8 cellular contexts compared by ENCODE assay signal in genomic region chr15:99733268-99734039, GRCh38. TPM values are rescaled to one million over a fixed set of nuclear protein-coding genes. Genes with fewer than 3 reads are reported as not detected.
DNase-seq lines count a peak whose midpoint lies in the region; ATAC-seq, FAIRE-seq and TF ChIP-seq lines count a peak whose summit lies in the region.

LYSMD4 (minus strand) TSS chr15:99733437; CDS start chr15:99731999, 1,438 bp downstream.

- H3K27me3 ChIP-seq in SJSA1 (replicated peaks), result no peaks in the 10 kb centered on the region
- peaks cover 17% of the 10 kb centered on the region for H3K27me3 ChIP-seq in neutrophil
- H3K27me3 ChIP-seq in subcutaneous abdominal adipose tissue (ENCODE audit: control insufficient read depth in 5 of 5, insufficient read depth in 4 of 5, low read length in 5 of 5), result no peaks in the 10 kb centered on the region

- H3K27ac ChIP-seq in SJSA1, result peak within 1 kb of the TSS; percentile 46
- H3K27ac ChIP-seq in neutrophil, result peak within 1 kb of the TSS; percentile 47
- peak within 1 kb of the TSS; percentile 86 for H3K27ac ChIP-seq in subcutaneous abdominal adipose tissue (ENCODE audit: low read depth, low read length)

- H3K9me3 ChIP-seq in SJSA1 (replicated peaks), result no peaks in the 10 kb centered on the region; the same call in 1 of the 2 replicates
- no peaks in the 10 kb centered on the region for H3K9me3 ChIP-seq in neutrophil
- peaks cover 0 to 5% (median 0%) of the 10 kb centered on the region in 5 donors for H3K9me3 ChIP-seq in subcutaneous abdominal adipose tissue (ENCODE audit: control insufficient read depth in 5 of 5, low read length in 5 of 5)

- H3K4me1 ChIP-seq in SJSA1 (replicated peaks), result peaks cover 7% of the 10 kb centered on the region
- peaks cover 21 to 22% of the 10 kb centered on the region in 2 experiments for H3K4me1 ChIP-seq in neutrophil (ENCODE audit: control insufficient read depth in 1 of 2, insufficient read depth in 1 of 2, low read depth in 1 of 2, low read length in 1 of 2)
- peaks cover 0 to 42% (median 34%) of the 10 kb centered on the region in 5 donors for H3K4me1 ChIP-seq in subcutaneous abdominal adipose tissue (ENCODE audit: control insufficient read depth in 5 of 5, insufficient read depth in 5 of 5, low read length in 5 of 5)

- H3K4me3 ChIP-seq in GM08714 (ENCODE audit: low read length) (peak within 1 kb of the TSS; percentile 92), SJSA1 (peak within 1 kb of the TSS; percentile 97), neutrophil (ENCODE audit: low read depth in 1 of 2, low read length in 1 of 2) (peak within 1 kb of the TSS; percentile 85 to 94), subcutaneous abdominal adipose tissue (ENCODE audit: low read depth in 1 of 5, low read length in 5 of 5) (peak within 1 kb of the TSS; percentile 79 to 87 (median 81))

- H3K36me3 ChIP-seq in SJSA1 (peaks cover 27% of the 10 kb centered on the region), neutrophil (no peaks in the 10 kb centered on the region), subcutaneous abdominal adipose tissue (ENCODE audit: control insufficient read depth in 5 of 5, insufficient read depth in 5 of 5, low read length in 5 of 5) (peaks cover 0 to 11% (median 10%) of the 10 kb centered on the region in 5 donors)

- FAIRE-seq in frontal cortex (lab: Jason Lieb, UNC), result no peak

- H3K9ac ChIP-seq in subcutaneous abdominal adipose tissue (ENCODE audit: low read length in 5 of 5), result peak within 1 kb of the TSS; percentile 78 to 90 (median 87)

- ATAC-seq in HG02571 (IDR thresholded peaks at IDR 0.05; ENCODE audit: unreplicated experiment), result peak; percentile 98

- DNase-seq in NAMALWA (ENCODE audit: low spot score) (peak; percentile 97), SJSA1 (ENCODE audit: low read depth in 1 of 2, low spot score in 2 of 2) (peak; percentile 82 to 97), frontal cortex (ENCODE audit: low spot score in 2 of 2) (peak; percentile 96 to 98)
- DNase-seq in activated naive CD4-positive, alpha-beta T cell (lab: John Stamatoyannopoulos, UW), result peak; percentile 95 to 99 (median 99)

- peak; percentile 35 for TF ChIP-seq CTCF in neutrophil (IDR thresholded peaks at IDR 0.05)

RNA-seq across cellular contexts. Expression of gene LYSMD4, which starts in this region (rescaled TPM):
- 8.6 and 11.6 TPM in 2 replicates for total RNA-seq in SJSA1 (2014; rRNA removed; shearing (Covaris generic))
- 15.5 TPM for total RNA-seq in frontal cortex

Comparison
In these comparisons a context has a peak if more than half of its experiments do, and no peak if none do; other contexts are left out.
1. Peak in every context shown above with its lines: DNase-seq, ATAC-seq, H3K4me3 ChIP-seq and H3K27ac ChIP-seq.